Comparison of ENCODE assay signal across 32 cellular contexts in genomic region chr7:67723591-67723990, GRCh38.
"Had no signal": no experiment of that assay in that cellular context is flagged by ENCODE, and none has a peak within 500 bp of the region (broad histone marks: within the 10 kb centered on the region; RNA-seq: fewer than 3 reads in every experiment).

No MANE protein-coding gene starts in this region.

- H3K4me1 ChIP-seq: ascending aorta, colonic mucosa, gastroesophageal sphincter, left lung, lower lobe of right lung, right lobe of liver, testis, transverse colon had no signal

- H3K4me3 ChIP-seq: ascending aorta, cardiac muscle cell, colonic mucosa, gastroesophageal sphincter, left lung, lower lobe of right lung, right lobe of liver, testis, transverse colon had no signal

- H3K9me3 ChIP-seq: ascending aorta, colonic mucosa, gastroesophageal sphincter, lower lobe of right lung, neutrophil, right lobe of liver, testis, transverse colon had no signal

- H3K27ac Mint-ChIP-seq: activated naive CD4-positive, alpha-beta T cell treated with anti-CD3 and anti-CD28 coated beads for 36 hours; activated naive CD8-positive, alpha-beta T cell treated with anti-CD3 and anti-CD28 coated beads, Interleukin-2, amount 10 ng/mL, durations not matched to agents 7 days and 5 days; activated T-helper 1 cell treated with anti-CD3 and anti-CD28 coated beads, Interleukin-12 subunit alpha, Interleukin-12 subunit beta, Interleukin-2, Interleukin-4 antibody, amounts not matched to agents 30 ng/mL and 10 ng/mL and 1 ng/mL, durations not matched to agents 14 hours and 24 hours and 36 hours; brain; effector memory CD8-positive, alpha-beta T cell; natural killer cell; progenitor cell of endocrine pancreas; T-cell; T-helper 2 cell treated with Interferon-gamma antibody and Interleukin-4, amounts not matched to agents 5 μg/mL and 100 μg/mL, for 36 hours had no signal

- H3K9me3 Mint-ChIP-seq: activated naive CD4-positive, alpha-beta T cell treated with anti-CD3 and anti-CD28 coated beads for 36 hours had no signal

- H3K4me1 Mint-ChIP-seq: activated naive CD8-positive, alpha-beta T cell treated with anti-CD3 and anti-CD28 coated beads, Interleukin-2, amount 10 ng/mL, durations not matched to agents 7 days and 5 days; brain; natural killer cell; T-cell had no signal

- H3K36me3 ChIP-seq: ascending aorta, cardiac muscle cell, colonic mucosa, gastroesophageal sphincter, left lung, lower lobe of right lung, neutrophil, right lobe of liver, transverse colon had no signal

- DNase-seq: activated CD4-positive, alpha-beta T cell treated with anti-CD3 and anti-CD28 coated beads for 4 hours; activated CD4-positive, alpha-beta T cell treated with anti-CD3 and anti-CD28 coated beads, Interleukin-2, amount 50 U/mL, for 4 hours; activated CD8-positive, alpha-beta memory T cell treated with anti-CD3 and anti-CD28 coated beads, Interleukin-2, amount 50 U/mL, for 4 hours; activated effector memory CD4-positive, alpha-beta T cell treated with anti-CD3 and anti-CD28 coated beads, Interleukin-2, amount 50 U/mL, for 16 hours; activated naive CD4-positive, alpha-beta T cell treated with anti-CD3 and anti-CD28 coated beads for 36 hours; activated naive CD8-positive, alpha-beta T cell treated with anti-CD3 and anti-CD28 coated beads, Interleukin-2, amount 10 ng/mL, durations not matched to agents 7 days and 5 days; activated T-cell treated with anti-CD3 and anti-CD28 coated beads, Interleukin-2, amount 50 U/mL, for 1 hour; cerebellar nuclear complex; colonic mucosa; effector memory CD8-positive, alpha-beta T cell; head of caudate nucleus; hypothalamus; kidney glomerular epithelial cell; left lung; lower lobe of right lung; mesenchymal stem cell; natural killer cell; right lobe of liver; stimulated activated CD4-positive, alpha-beta T cell treated with anti-CD3 and anti-CD28 coated beads, Interleukin-12 subunit alpha, Interleukin-12 subunit beta, amount 100 ng/mL, for 4 hours; stimulated activated CD4-positive, alpha-beta T cell treated with anti-CD3 and anti-CD28 coated beads, Interleukin-4, amount 100 ng/mL, for 1 hour; stimulated activated naive CD8-positive, alpha-beta T cell treated with anti-CD3 and anti-CD28 coated beads, Interleukin-15, Interleukin-2, amounts not matched to agents 100 U/mL and 50 U/mL, for 24 hours; T-cell; testis; transverse colon had no signal

- H3K36me3 Mint-ChIP-seq: activated naive CD8-positive, alpha-beta T cell treated with anti-CD3 and anti-CD28 coated beads, Interleukin-2, amount 10 ng/mL, durations not matched to agents 7 days and 5 days; brain; natural killer cell; T-cell had no signal

- H3K4me3 Mint-ChIP-seq: activated naive CD4-positive, alpha-beta T cell treated with anti-CD3 and anti-CD28 coated beads for 36 hours; activated naive CD8-positive, alpha-beta T cell treated with anti-CD3 and anti-CD28 coated beads, Interleukin-2, amount 10 ng/mL, durations not matched to agents 7 days and 5 days; activated T-helper 1 cell treated with anti-CD3 and anti-CD28 coated beads, Interleukin-12 subunit alpha, Interleukin-12 subunit beta, Interleukin-2, Interleukin-4 antibody, amounts not matched to agents 30 ng/mL and 10 ng/mL and 1 ng/mL, durations not matched to agents 14 hours and 24 hours and 36 hours; brain; effector memory CD8-positive, alpha-beta T cell; natural killer cell; T-cell; T-helper 2 cell treated with Interferon-gamma antibody and Interleukin-4, amounts not matched to agents 5 μg/mL and 100 μg/mL, for 36 hours had no signal

- H3K27ac ChIP-seq: ascending aorta, cardiac muscle cell, colonic mucosa, gastroesophageal sphincter, left lung, lower lobe of right lung, neutrophil, right lobe of liver, transverse colon had no signal

- H3K27me3 ChIP-seq: ascending aorta, cardiac muscle cell, colonic mucosa, gastroesophageal sphincter, left lung, neutrophil, right lobe of liver, testis, transverse colon had no signal

- ATAC-seq: effector memory CD8-positive, alpha-beta T cell; gastroesophageal sphincter; left lung; lower lobe of right lung; natural killer cell; right lobe of liver; stimulated activated naive CD8-positive, alpha-beta T cell treated with anti-CD3 and anti-CD28 coated beads, Interleukin-15, Interleukin-2, amounts not matched to agents 100 U/mL and 50 U/mL, for 24 hours; T-cell had no signal

- H3K27me3 Mint-ChIP-seq: activated naive CD8-positive, alpha-beta T cell treated with anti-CD3 and anti-CD28 coated beads, Interleukin-2, amount 10 ng/mL, durations not matched to agents 7 days and 5 days; effector memory CD8-positive, alpha-beta T cell; progenitor cell of endocrine pancreas; T-cell had no signal
